26 cellular contexts compared by ENCODE assay signal in the genomic region with DNA sequence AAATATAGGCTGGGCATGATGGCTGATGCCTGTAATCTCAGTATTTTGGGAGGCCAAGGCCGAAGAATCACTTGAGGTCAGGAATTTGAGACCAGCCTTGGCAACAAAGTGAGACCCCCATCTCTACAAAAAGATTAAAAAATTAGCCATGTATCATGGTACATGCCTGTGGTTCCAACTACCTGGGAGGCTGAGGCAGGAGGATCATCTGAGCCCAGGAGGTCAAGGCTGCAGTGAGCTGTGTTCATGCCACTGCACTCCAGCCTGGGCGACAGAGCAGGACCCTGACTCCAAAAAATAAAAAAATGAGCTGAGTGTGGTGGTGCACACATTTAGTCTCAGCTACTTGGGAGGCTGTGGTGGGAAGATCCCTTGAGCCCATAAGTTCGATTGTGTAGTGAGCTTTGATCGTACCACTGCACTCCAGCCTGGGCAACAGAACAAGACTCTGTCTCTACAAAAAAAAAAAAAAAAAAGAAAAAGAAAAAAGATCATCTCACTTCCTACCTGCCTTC. TPM values are rescaled to one million over a fixed set of nuclear protein-coding genes. Genes with fewer than 3 reads are reported as not detected.
DNase-seq lines count a peak whose midpoint lies in the region; ATAC-seq, FAIRE-seq and TF ChIP-seq lines count a peak whose summit lies in the region.
"Had no signal": no experiment of that assay in that cellular context is flagged by ENCODE, and none has a peak within 500 bp of the region (broad histone marks: within the 10 kb centered on the region; RNA-seq: fewer than 3 reads in every experiment).

No MANE protein-coding gene starts in this region.

- TF ChIP-seq RAD21 in SK-N-SH (IDR thresholded peaks at IDR 0.05; ENCODE audit: low read length), result no peak

- no peaks in the 10 kb centered on the region for H3K27me3 Mint-ChIP-seq in chondrocyte (ENCODE audit: low read depth)
- H3K27me3 Mint-ChIP-seq: CD8-positive, alpha-beta memory T cell had no signal

- H3K27ac Mint-ChIP-seq in chondrocyte (ENCODE audit: unreplicated experiment), result peak overlapping the region; percentile 2
- H3K27ac Mint-ChIP-seq: GM23338 had no signal

- peaks cover 0 to 19% of the 10 kb centered on the region in 2 experiments for H3K4me1 ChIP-seq in SK-N-SH (ENCODE audit: control insufficient read depth in 1 of 2, insufficient read depth in 2 of 2, low read depth in 1 of 2, low read length in 1 of 2)
- H3K4me1 ChIP-seq in right lobe of liver, result peaks cover 0 to 24% (median 8%) of the 10 kb centered on the region in 4 donors
- H3K4me1 ChIP-seq: HAP-1 had no signal

- H3K4me2 ChIP-seq in SK-N-SH, result no peak overlapping the region
- H3K4me2 ChIP-seq: GM23338, KMS-11 had no signal

- POLR2A ChIA-PET in SK-N-SH (lab: Yijun Ruan, JAX), result interaction anchor here (0.6 kb wide), 1 partner anchor 127 kb away, joined by 3 read pairs; no protein-coding TSS in a partner anchor

- H3K79me2 ChIP-seq in SK-N-SH (ENCODE audit: insufficient read depth), result no peaks in the 10 kb centered on the region

- peaks cover 46% of the 10 kb centered on the region for H3F3A ChIP-seq in SK-N-SH (replicated peaks; ENCODE audit: insufficient read depth)

- TF ChIP-seq CTCF in SK-N-SH (IDR thresholded peaks at IDR 0.05), result no peak
- TF ChIP-seq CTCF in chondrocyte (IDR thresholded peaks at IDR 0.05), result no peak
- TF ChIP-seq CTCF in right lobe of liver (IDR thresholded peaks at IDR 0.05), result no peak
- TF ChIP-seq CTCF in D721Med (IDR thresholded peaks at IDR 0.05; ENCODE audit: insufficient read depth, missing control alignments), result no peak

- WGBS in SK-N-SH (ENCODE audit: low lambda C conversion rate), result 88% methylated on average over 4 of the region's 4 CpGs
- 46% methylated on average over 4 of the region's 4 CpGs for WGBS in right lobe of liver (ENCODE audit: insufficient coverage, low coverage, low lambda C conversion rate, missing lambda C conversion rate)

- no peak overlapping the region for H3K4me3 Mint-ChIP-seq in chondrocyte (ENCODE audit: unreplicated experiment)
- H3K4me3 Mint-ChIP-seq: CD8-positive, alpha-beta memory T cell; GM23338 had no signal

- H3K9me2 ChIP-seq in SK-N-SH, result no peaks in the 10 kb centered on the region

- H3K4me3 ChIP-seq in SK-N-SH (ENCODE audit: low read depth in 2 of 2, low read length in 1 of 2) (no peak overlapping the region), right lobe of liver (no peak overlapping the region)
- H3K4me3 ChIP-seq: GM23338, HAP-1 had no signal

- H3K36me3 ChIP-seq in SK-N-SH (replicated peaks in 1 of 2; ENCODE audit: control insufficient read depth in 1 of 2, insufficient read depth in 2 of 2, low read length in 1 of 2) (peaks cover 19 to 48% of the 10 kb centered on the region in 2 experiments), right lobe of liver (peaks cover 0 to 28% (median 14%) of the 10 kb centered on the region in 4 donors)

- H3K27me3 ChIP-seq in SK-N-SH (ENCODE audit: insufficient read depth), result no peaks in the 10 kb centered on the region
- no peaks in the 10 kb centered on the region for H3K27me3 ChIP-seq in right lobe of liver

- FAIRE-seq in D721Med (lab: Jason Lieb, UNC), result no peak

- DNase-seq in SK-N-SH, result no peak
- DNase-seq in chondrocyte (ENCODE audit: low spot score), result no peak
- DNase-seq in right lobe of liver, result peak in 1 of 3 donors; percentile 28
- no peak for DNase-seq in NCI-H526 treated with DMSO at 0.1 percent for 48 hours (lab: John Stamatoyannopoulos, UW)
- DNase-seq in D721Med (ENCODE audit: insufficient read length, low spot score), result no peak
- DNase-seq: 8988T; AML-193; C1 segment of cervical spinal cord; CD8-positive, alpha-beta memory T cell; EL; GF-D8; NCI-H1092 treated with DMSO at 0.1 percent for 48 hours; NCI-H146; NCI-H2029; NCI-H2227 treated with DMSO at 0.1 percent for 48 hours; NCI-H510A; NCI-H748 treated with DMSO at 0.1 percent for 48 hours; SIG-M5 had no signal

- intact Hi-C loops in right lobe of liver (cut with DNase I), result no loop called here

- H3K9me3 ChIP-seq in SK-N-SH, result no peaks in the 10 kb centered on the region
- no peaks in the 10 kb centered on the region for H3K9me3 ChIP-seq in right lobe of liver
- H3K9me3 ChIP-seq: HAP-1 had no signal

- H3K9me3 Mint-ChIP-seq in chondrocyte (ENCODE audit: low read depth), result peaks cover 2% of the 10 kb centered on the region
- H3K9me3 Mint-ChIP-seq: GM23338 had no signal

- peaks cover 19% of the 10 kb centered on the region for H3K36me3 Mint-ChIP-seq in chondrocyte (ENCODE audit: low read depth)

- H4K20me1 ChIP-seq in SK-N-SH (ENCODE audit: insufficient read depth), result no peaks in the 10 kb centered on the region; the same call in 1 of the 2 replicates

- peak overlapping the region; percentile 30; the same call in 1 of the 2 replicates for H3K9ac ChIP-seq in SK-N-SH
- H3K9ac ChIP-seq: KMS-11 had no signal

- CTCF ChIA-PET in SK-N-SH (lab: Yijun Ruan, JAX), result interaction anchor here (5.2 kb wide), 1 partner anchor 10 kb away, joined by 29 read pairs; no protein-coding TSS in a partner anchor

- H3K27ac ChIP-seq in SK-N-SH (ENCODE audit: low read depth in 2 of 2, low read length in 1 of 2) (peak overlapping the region in 1 of 2 experiments; percentile 77; a peak in 2 of 4 replicates), right lobe of liver (peak overlapping the region; percentile 68 to 81 (median 76))
- H3K27ac ChIP-seq: KMS-11, RWPE1 had no signal

- no peak for TF ChIP-seq POLR2A in right lobe of liver (IDR thresholded peaks at IDR 0.05)
- no peak for TF ChIP-seq POLR2A in GM18505 (IDR thresholded peaks at IDR 0.05; ENCODE audit: borderline replicate concordance, extremely low read depth, insufficient read depth, insufficient read length)

- H3K4me1 Mint-ChIP-seq in chondrocyte (ENCODE audit: low read depth), result peaks cover 31% of the 10 kb centered on the region

- no peak for TF ChIP-seq EP300 in SK-N-SH (IDR thresholded peaks at IDR 0.05; ENCODE audit: borderline replicate concordance in 1 of 2, low read depth in 1 of 2, low read length in 1 of 2)

- ATAC-seq in SK-N-SH treated with all-trans-retinoic acid at 6 μM for 48 hours, result no peak
- ATAC-seq in right lobe of liver, result peak in 2 of 4 donors; percentile 15 to 26
- no peak for ATAC-seq in GM18505 (IDR thresholded peaks at IDR 0.05; ENCODE audit: unreplicated experiment)
- no peak for ATAC-seq in HG02884 (IDR thresholded peaks at IDR 0.05; ENCODE audit: unreplicated experiment)
- ATAC-seq: GM23338 had no signal

- no peak overlapping the region for H2AFZ ChIP-seq in SK-N-SH (ENCODE audit: low read depth)
- H2AFZ ChIP-seq: GM23338 had no signal

TF ChIP-seq in SK-N-SH, 30 proteins besides CTCF, POLR2A, EP300 and RAD21:
- TF ChIP-seq, protein P1, sequence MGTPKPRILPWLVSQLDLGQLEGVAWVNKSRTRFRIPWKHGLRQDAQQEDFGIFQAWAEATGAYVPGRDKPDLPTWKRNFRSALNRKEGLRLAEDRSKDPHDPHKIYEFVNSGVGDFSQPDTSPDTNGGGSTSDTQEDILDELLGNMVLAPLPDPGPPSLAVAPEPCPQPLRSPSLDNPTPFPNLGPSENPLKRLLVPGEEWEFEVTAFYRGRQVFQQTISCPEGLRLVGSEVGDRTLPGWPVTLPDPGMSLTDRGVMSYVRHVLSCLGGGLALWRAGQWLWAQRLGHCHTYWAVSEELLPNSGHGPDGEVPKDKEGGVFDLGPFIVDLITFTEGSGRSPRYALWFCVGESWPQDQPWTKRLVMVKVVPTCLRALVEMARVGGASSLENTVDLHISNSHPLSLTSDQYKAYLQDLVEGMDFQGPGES (IDR thresholded peaks at IDR 0.05; ENCODE audit: low read depth, low read length), result no peak
- TF ChIP-seq MEF2A (IDR thresholded peaks at IDR 0.05; ENCODE audit: borderline replicate concordance, low read depth), result no peak
- TF ChIP-seq MXI1 (IDR thresholded peaks at IDR 0.05; ENCODE audit: low read depth, low read length), result no peak

TF ChIP-seq in SK-N-SH treated with all-trans-retinoic acid at 6 μM for 48 hours, 23 proteins besides CTCF, POLR2A, EP300 and RAD21 (continues in another document):
- TF ChIP-seq, protein P2, sequence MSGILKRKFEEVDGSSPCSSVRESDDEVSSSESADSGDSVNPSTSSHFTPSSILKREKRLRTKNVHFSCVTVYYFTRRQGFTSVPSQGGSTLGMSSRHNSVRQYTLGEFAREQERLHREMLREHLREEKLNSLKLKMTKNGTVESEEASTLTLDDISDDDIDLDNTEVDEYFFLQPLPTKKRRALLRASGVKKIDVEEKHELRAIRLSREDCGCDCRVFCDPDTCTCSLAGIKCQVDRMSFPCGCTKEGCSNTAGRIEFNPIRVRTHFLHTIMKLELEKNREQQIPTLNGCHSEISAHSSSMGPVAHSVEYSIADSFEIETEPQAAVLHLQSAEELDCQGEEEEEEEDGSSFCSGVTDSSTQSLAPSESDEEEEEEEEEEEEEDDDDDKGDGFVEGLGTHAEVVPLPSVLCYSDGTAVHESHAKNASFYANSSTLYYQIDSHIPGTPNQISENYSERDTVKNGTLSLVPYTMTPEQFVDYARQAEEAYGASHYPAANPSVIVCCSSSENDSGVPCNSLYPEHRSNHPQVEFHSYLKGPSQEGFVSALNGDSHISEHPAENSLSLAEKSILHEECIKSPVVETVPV (CRISPR knock-in tag; IDR thresholded peaks at IDR 0.05), result no peak
- TF ChIP-seq SNAI2 (CRISPR knock-in tag; IDR thresholded peaks at IDR 0.05), result no peak
- TF ChIP-seq ISL1 (CRISPR knock-in tag; IDR thresholded peaks at IDR 0.05), result no peak
- no peak; the same call in 1 of the 2 replicates for TF ChIP-seq ZFP3 (CRISPR knock-in tag; IDR thresholded peaks at IDR 0.05)

RNA-seq across cellular contexts. Expression of gene GUCA1B, which starts 10.1 kb away (rescaled TPM):
- polyA plus RNA-seq in SK-N-SH (2012; rRNA removed), result 1.0 and 1.2 TPM in 2 replicates
- 0.51 and 0.79 TPM in 2 replicates for polyA plus RNA-seq in SK-N-SH (2012; cell fraction: cytosol; rRNA removed)
- 2.2 and 2.4 TPM in 2 replicates for polyA plus RNA-seq in SK-N-SH (2012; cell fraction: nucleus; rRNA removed)
- total RNA-seq in chondrocyte (0.54 to 1.1 TPM (median 0.77 TPM) in 3 replicates), right lobe of liver (under 1 TPM in 5 of 6 experiments, not detected in 1; 0.25 to 0.93 (median 0.68) TPM)
- total RNA-seq: HT1080 had no signal
- polyA plus RNA-seq: CD8-positive, alpha-beta memory T cell; GM23338 had no signal

RNA-seq across cellular contexts. Expression of gene MRPS10, which starts 12.8 kb away (rescaled TPM):
- 29.8 and 35.5 TPM in 2 replicates for polyA plus RNA-seq in SK-N-SH (2012; rRNA removed)
- polyA plus RNA-seq in SK-N-SH (2012; cell fraction: cytosol; rRNA removed), result 47.9 and 55.7 TPM in 2 replicates
- polyA plus RNA-seq in SK-N-SH (2012; cell fraction: nucleus; rRNA removed), result 6.6 and 12.2 TPM in 2 replicates
- 26.9 to 31.7 TPM (median 28.8 TPM) in 3 replicates for total RNA-seq in chondrocyte
- total RNA-seq in right lobe of liver, result 10 to 100 TPM; 17.7 to 35.3 (median 20.1) TPM

RNA-seq across cellular contexts. Expression of gene GUCA1A, which starts 31.7 kb away (rescaled TPM):
- 0.77 and 0.88 TPM in 2 replicates for polyA plus RNA-seq in SK-N-SH (2012; rRNA removed)
- polyA plus RNA-seq in SK-N-SH (2012; cell fraction: cytosol; rRNA removed), result 0.68 and 1.3 TPM in 2 replicates
- polyA plus RNA-seq in SK-N-SH (2012; cell fraction: nucleus; rRNA removed), result 0.29 and 0.39 TPM in 2 replicates
- total RNA-seq in chondrocyte, result 0.38 TPM in 1 of 3 replicates, not detected in the others
- not detected for total RNA-seq in right lobe of liver
- total RNA-seq: CD8-positive, alpha-beta memory T cell; HT1080 had no signal
- polyA plus RNA-seq: CD8-positive, alpha-beta memory T cell had no signal
